ENCODE assay signal across 31 cellular contexts in the genomic region with DNA sequence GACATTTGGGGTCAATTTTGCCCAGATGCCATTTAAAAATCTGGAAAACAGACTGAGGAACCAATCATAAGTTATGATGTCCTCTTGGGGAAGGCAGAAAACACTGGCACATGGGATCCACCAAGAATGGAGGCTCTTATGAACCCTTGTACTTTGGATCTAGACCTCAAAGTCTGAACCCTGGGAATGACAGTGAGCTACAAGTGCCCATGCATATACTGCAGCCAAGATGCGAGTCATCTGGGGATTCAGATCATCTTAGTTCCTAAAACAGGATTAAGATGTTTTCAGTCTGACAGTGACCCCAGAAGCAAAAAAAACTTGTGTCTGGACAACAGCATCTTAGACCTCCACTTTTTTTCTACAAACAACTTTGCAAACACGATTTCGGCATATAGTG.
DNase-seq lines count a peak whose midpoint lies in the region; ATAC-seq lines count a peak whose summit lies in the region.
"Had no signal": no experiment of that assay in that cellular context is flagged by ENCODE, and none has a peak within 500 bp of the region (broad histone marks: within the 10 kb centered on the region; RNA-seq: fewer than 3 reads in every experiment).

No MANE protein-coding gene starts in this region.

- no peaks in the 10 kb centered on the region for H3K4me1 ChIP-seq in naive thymus-derived CD4-positive, alpha-beta T cell (ENCODE audit: control insufficient read depth in 2 of 2, insufficient read depth in 2 of 2, low read length in 2 of 2)
- H3K4me1 ChIP-seq: adrenal gland, Caco-2, colonic mucosa, gastroesophageal sphincter, psoas muscle, thyroid gland had no signal

- CTCF ChIA-PET in naive thymus-derived CD4-positive, alpha-beta T cell (lab: Charles Lee): interaction anchor here (0.7 kb wide), 1 partner anchor 232 kb away, joined by 3 read pairs; no protein-coding TSS in a partner anchor

- no peak for ATAC-seq in naive thymus-derived CD4-positive, alpha-beta T cell
- ATAC-seq in HG03354 (IDR thresholded peaks at IDR 0.05; ENCODE audit: poor library complexity, severe bottlenecking, unreplicated experiment): no peak
- ATAC-seq in HG03159 (IDR thresholded peaks at IDR 0.05; ENCODE audit: unreplicated experiment): no peak
- ATAC-seq in HG02763 (IDR thresholded peaks at IDR 0.05; ENCODE audit: unreplicated experiment): no peak
- ATAC-seq: activated T-cell treated with anti-CD3 and anti-CD28 coated beads, Interleukin-2, amount 50 U/mL, for 4 hours; esophagus mucosa; gastroesophageal sphincter; psoas muscle had no signal

- intact Hi-C loops in dendritic cell treated with granulocyte-macrophage colony-stimulating factor and Interleukin-4, amounts not matched to agents 40 ng/mL and 50 ng/mL, for 4 days (cut with micrococcal nuclease): loop anchor here (10.0 kb wide), 1 partner anchor 127 kb away; no protein-coding TSS in a partner anchor
- intact Hi-C loops in naive thymus-derived CD4-positive, alpha-beta T cell (cut with micrococcal nuclease): no loop called here

- H3K27ac Mint-ChIP-seq in dendritic cell treated with granulocyte-macrophage colony-stimulating factor and Interleukin-4, amounts not matched to agents 40 ng/mL and 50 ng/mL, for 4 days: peak overlapping the region; percentile 94
- peak overlapping the region in 5 of 9 donors; percentile 12 to 63 (median 25) for H3K27ac Mint-ChIP-seq in naive thymus-derived CD4-positive, alpha-beta T cell

- no peak overlapping the region for H3K27ac ChIP-seq in naive thymus-derived CD4-positive, alpha-beta T cell (ENCODE audit: low read depth, low read length)
- H3K27ac ChIP-seq: colonic mucosa, gastroesophageal sphincter, psoas muscle, thyroid gland had no signal

- H3K36me3 Mint-ChIP-seq in dendritic cell treated with granulocyte-macrophage colony-stimulating factor and Interleukin-4, amounts not matched to agents 40 ng/mL and 50 ng/mL, for 4 days (ENCODE audit: low read depth): peaks cover 9% of the 10 kb centered on the region
- H3K36me3 Mint-ChIP-seq in naive thymus-derived CD4-positive, alpha-beta T cell: peaks cover 0 to 24% (median 14%) of the 10 kb centered on the region in 5 donors

- peak; percentile 34 for DNase-seq in CD1c-positive myeloid dendritic cell (ENCODE audit: extremely low spot score)
- peak; percentile 46 for DNase-seq in MG63
- DNase-seq in naive thymus-derived CD4-positive, alpha-beta T cell: no peak
- no peak for DNase-seq in stimulated activated naive CD4-positive, alpha-beta T cell treated with Interleukin-2 at 50 U/mL for 16 hours (lab: John Stamatoyannopoulos, UW)
- DNase-seq: activated CD4-positive, alpha-beta T cell treated with anti-CD3 and anti-CD28 coated beads, Interleukin-2, amount 50 U/mL, for 1 hour; activated naive CD4-positive, alpha-beta T cell; activated T-cell treated with anti-CD3 and anti-CD28 coated beads, Interleukin-2, amount 50 U/mL, for 4 hours; adrenal gland; Caco-2; colonic mucosa; effector memory CD4-positive, alpha-beta T cell; hippocampal formation; Karpas-422; mesendoderm; NCI-H1048; NCI-H187; NCI-H2171 treated with DMSO at 0.1 percent for 48 hours; NCI-H524 treated with DMSO at 0.1 percent for 48 hours; psoas muscle; SHP77; SW 1271; T1000; thyroid gland had no signal

- H3K9me3 ChIP-seq in MG63: no peaks in the 10 kb centered on the region
- H3K9me3 ChIP-seq in naive thymus-derived CD4-positive, alpha-beta T cell (ENCODE audit: control insufficient read depth in 2 of 3, low read length in 3 of 3): no peaks in the 10 kb centered on the region
- H3K9me3 ChIP-seq: adrenal gland, Caco-2, colonic mucosa, gastroesophageal sphincter, HAP-1, psoas muscle, thyroid gland had no signal

- no peaks in the 10 kb centered on the region for H3K9me3 Mint-ChIP-seq in dendritic cell treated with granulocyte-macrophage colony-stimulating factor and Interleukin-4, amounts not matched to agents 40 ng/mL and 50 ng/mL, for 4 days
- peaks cover 0 to under 1% (median 0%) of the 10 kb centered on the region in 11 donors for H3K9me3 Mint-ChIP-seq in naive thymus-derived CD4-positive, alpha-beta T cell
- H3K9me3 Mint-ChIP-seq: activated T-cell treated with anti-CD3 and anti-CD28 coated beads, Interleukin-2, amount 50 U/mL, for 4 hours; stimulated activated naive CD8-positive, alpha-beta T cell treated with anti-CD3 and anti-CD28 coated beads, Interleukin-15, Interleukin-2, amounts not matched to agents 100 ng/mL and 50 ng/mL, for 24 hours had no signal

- POLR2A ChIA-PET in naive thymus-derived CD4-positive, alpha-beta T cell (lab: Charles Lee): interaction anchor here (0.7 kb wide), 2 partner anchors 12 to 549 kb away, joined by 4 to 7 read pairs; no protein-coding TSS in a partner anchor

- no peaks in the 10 kb centered on the region for H3K27me3 ChIP-seq in MG63
- H3K27me3 ChIP-seq in naive thymus-derived CD4-positive, alpha-beta T cell (ENCODE audit: control insufficient read depth in 2 of 2, insufficient read depth in 2 of 2, low read length in 2 of 2): no peaks in the 10 kb centered on the region
- H3K27me3 ChIP-seq: adrenal gland, colonic mucosa, gastroesophageal sphincter, thyroid gland had no signal

- H3K4me3 Mint-ChIP-seq in dendritic cell treated with granulocyte-macrophage colony-stimulating factor and Interleukin-4, amounts not matched to agents 40 ng/mL and 50 ng/mL, for 4 days: no peak overlapping the region
- H3K4me3 Mint-ChIP-seq in naive thymus-derived CD4-positive, alpha-beta T cell: no peak overlapping the region
- H3K4me3 Mint-ChIP-seq: activated T-cell treated with anti-CD3 and anti-CD28 coated beads, Interleukin-2, amount 50 U/mL, for 4 hours; stimulated activated naive CD8-positive, alpha-beta T cell treated with anti-CD3 and anti-CD28 coated beads, Interleukin-15, Interleukin-2, amounts not matched to agents 100 ng/mL and 50 ng/mL, for 24 hours had no signal

- peaks cover 6% of the 10 kb centered on the region for H3K27me3 Mint-ChIP-seq in dendritic cell treated with granulocyte-macrophage colony-stimulating factor and Interleukin-4, amounts not matched to agents 40 ng/mL and 50 ng/mL, for 4 days
- H3K27me3 Mint-ChIP-seq in naive thymus-derived CD4-positive, alpha-beta T cell: no peaks in the 10 kb centered on the region
- H3K27me3 Mint-ChIP-seq: stimulated activated naive CD8-positive, alpha-beta T cell treated with anti-CD3 and anti-CD28 coated beads, Interleukin-15, Interleukin-2, amounts not matched to agents 100 ng/mL and 50 ng/mL, for 24 hours had no signal

- H3K4me1 Mint-ChIP-seq in dendritic cell treated with granulocyte-macrophage colony-stimulating factor and Interleukin-4, amounts not matched to agents 40 ng/mL and 50 ng/mL, for 4 days (ENCODE audit: low read depth): peaks cover 35% of the 10 kb centered on the region
- peaks cover 0 to 5% (median 0%) of the 10 kb centered on the region in 7 donors for H3K4me1 Mint-ChIP-seq in naive thymus-derived CD4-positive, alpha-beta T cell

- no peak overlapping the region for H3K4me3 ChIP-seq in MG63
- no peak overlapping the region for H3K4me3 ChIP-seq in naive thymus-derived CD4-positive, alpha-beta T cell (ENCODE audit: low read length)
- H3K4me3 ChIP-seq: adrenal gland, colonic mucosa, gastroesophageal sphincter, HAP-1, psoas muscle, thyroid gland had no signal

- H3K36me3 ChIP-seq in MG63: peaks cover 10% of the 10 kb centered on the region
- peaks cover 0 to 3% (median 0%) of the 10 kb centered on the region in 3 experiments for H3K36me3 ChIP-seq in naive thymus-derived CD4-positive, alpha-beta T cell (ENCODE audit: control insufficient read depth in 2 of 3, insufficient read depth in 3 of 3, low read length in 3 of 3)
- H3K36me3 ChIP-seq: adrenal gland, colonic mucosa had no signal

Comparison
In these comparisons a context has a peak if more than half of its experiments do, and no peak if none do; other contexts are left out.
1. DNase-seq: peak in CD1c-positive myeloid dendritic cell (single experiment) and MG63 (single experiment); none in naive thymus-derived CD4-positive, alpha-beta T cell (0 of 9) and stimulated activated naive CD4-positive, alpha-beta T cell treated with Interleukin-2 at 50 U/mL for 16 hours (single experiment).